Comparison of ENCODE assay signal across 30 cellular contexts in the genomic region with DNA sequence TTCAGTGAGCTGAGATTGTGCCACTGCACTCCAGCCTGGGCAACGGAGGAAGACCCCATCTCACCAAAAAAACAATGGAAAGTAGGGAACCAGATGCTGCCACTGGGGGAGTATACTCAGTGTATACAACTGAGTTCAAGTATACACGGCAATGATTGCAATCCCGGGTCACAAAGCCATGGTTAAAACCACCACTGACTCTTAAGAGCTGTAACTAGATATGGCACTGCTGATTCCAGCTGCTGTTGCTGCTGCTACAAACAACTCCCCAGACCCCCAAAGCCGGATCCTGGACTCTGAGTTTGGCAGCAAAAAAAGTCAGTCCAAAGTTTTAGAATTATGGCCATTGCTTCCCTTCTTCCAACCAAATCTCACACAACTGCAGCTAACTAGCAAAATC.
"Had no signal": no experiment of that assay in that cellular context is flagged by ENCODE, and none has a peak within 500 bp of the region (broad histone marks: within the 10 kb centered on the region; RNA-seq: fewer than 3 reads in every experiment).

No MANE protein-coding gene starts in this region.

- H3K4me1 Mint-ChIP-seq: activated CD4-positive, alpha-beta T cell treated with anti-CD3 and anti-CD28 coated beads, Interleukin-2, amount 10 ng/mL, durations not matched to agents 24 days and 14 days; activated naive CD4-positive, alpha-beta T cell treated with anti-CD3 and anti-CD28 coated beads, Interleukin-2, amount 10 ng/mL, durations not matched to agents 7 days and 5 days; activated naive CD8-positive, alpha-beta T cell treated with anti-CD3 and anti-CD28 coated beads, Interleukin-2, amount 50 U/mL, for 24 hours; mesothelial cell of epicardium; naive thymus-derived CD4-positive, alpha-beta T cell; neural crest cell had no signal

- H3K36me3 ChIP-seq: gastroesophageal sphincter, right atrium auricular region, thoracic aorta, WERI-Rb-1 had no signal

- H3K27ac Mint-ChIP-seq: activated CD4-positive, alpha-beta memory T cell treated with anti-CD3 and anti-CD28 coated beads for 36 hours; activated CD4-positive, alpha-beta T cell treated with anti-CD3 and anti-CD28 coated beads, Interleukin-2, amount 10 ng/mL, durations not matched to agents 24 days and 14 days; activated naive CD4-positive, alpha-beta T cell treated with anti-CD3 and anti-CD28 coated beads, Interleukin-2, amount 10 ng/mL, durations not matched to agents 7 days and 5 days; activated naive CD8-positive, alpha-beta T cell treated with anti-CD3 and anti-CD28 coated beads, Interleukin-2, amount 50 U/mL, for 24 hours; activated T-cell treated with anti-CD3 and anti-CD28 coated beads, Interleukin-2, amount 50 U/mL, for 24 hours; effector memory CD8-positive, alpha-beta T cell; mesothelial cell of epicardium; naive thymus-derived CD4-positive, alpha-beta T cell; T-helper 1 cell treated with Interleukin-12 subunit alpha and Interleukin-12 subunit beta and Interleukin-4 antibody, amounts not matched to agents 30 μg/mL and 1 μg/mL, for 36 hours had no signal

- H3K4me2 ChIP-seq: hepatocyte had no signal

- H3K9me3 Mint-ChIP-seq: activated CD4-positive, alpha-beta memory T cell treated with anti-CD3 and anti-CD28 coated beads for 36 hours; activated CD4-positive, alpha-beta T cell treated with anti-CD3 and anti-CD28 coated beads, Interleukin-2, amount 10 ng/mL, durations not matched to agents 24 days and 14 days; activated naive CD4-positive, alpha-beta T cell treated with anti-CD3 and anti-CD28 coated beads, Interleukin-2, amount 10 ng/mL, durations not matched to agents 7 days and 5 days; activated naive CD8-positive, alpha-beta T cell treated with anti-CD3 and anti-CD28 coated beads, Interleukin-2, amount 50 U/mL, for 24 hours; activated T-cell treated with anti-CD3 and anti-CD28 coated beads, Interleukin-2, amount 50 U/mL, for 24 hours; effector memory CD8-positive, alpha-beta T cell; mesothelial cell of epicardium; neural crest cell; T-helper 1 cell treated with Interleukin-12 subunit alpha and Interleukin-12 subunit beta and Interleukin-4 antibody, amounts not matched to agents 30 μg/mL and 1 μg/mL, for 36 hours had no signal

- ATAC-seq: activated naive CD8-positive, alpha-beta T cell treated with anti-CD3 and anti-CD28 coated beads, Interleukin-2, amount 50 U/mL, for 24 hours; effector memory CD8-positive, alpha-beta T cell; gastroesophageal sphincter; left ventricle myocardium superior; naive thymus-derived CD4-positive, alpha-beta T cell; stimulated activated naive CD8-positive, alpha-beta T cell treated with anti-CD3 and anti-CD28 coated beads, Interleukin-15, Interleukin-2, amounts not matched to agents 100 U/mL and 50 U/mL, for 24 hours had no signal

- H3K27ac ChIP-seq: gastroesophageal sphincter, hepatocyte, parathyroid adenoma, right atrium auricular region, thoracic aorta, WERI-Rb-1 had no signal

- H3K27me3 ChIP-seq: hepatocyte, right atrium auricular region had no signal

- DNase-seq: activated CD4-positive, alpha-beta memory T cell treated with anti-CD3 and anti-CD28 coated beads for 36 hours; activated CD4-positive, alpha-beta T cell treated with anti-CD3 and anti-CD28 coated beads, Interleukin-2, amount 10 ng/mL, durations not matched to agents 24 days and 14 days; activated CD4-positive, CD25-positive, alpha-beta regulatory T cell treated with anti-CD3 and anti-CD28 coated beads, Interleukin-2, amount 50 U/mL, for 72 hours; activated CD8-positive, alpha-beta memory T cell treated with anti-CD3 and anti-CD28 coated beads, Interleukin-2, amount 50 U/mL, for 48 hours; activated gamma-delta T cell; activated naive CD4-positive, alpha-beta T cell treated with anti-CD3 and anti-CD28 coated beads, Interleukin-2, amount 10 ng/mL, durations not matched to agents 7 days and 5 days; activated naive CD8-positive, alpha-beta T cell treated with anti-CD3 and anti-CD28 coated beads, Interleukin-2, amount 50 U/mL, for 24 hours; activated T-cell treated with anti-CD3 and anti-CD28 coated beads, Interleukin-2, amount 50 U/mL, for 24 hours; amygdala; caudate nucleus; cortex of kidney; effector memory CD8-positive, alpha-beta T cell; erythroblast; islet precursor cell; left ventricle myocardium superior; naive thymus-derived CD4-positive, alpha-beta T cell; nucleus accumbens; stimulated activated CD4-positive, alpha-beta T cell treated with anti-CD3 and anti-CD28 coated beads, Interleukin-2, amount 100 ng/mL, for 48 hours; stimulated activated naive CD8-positive, alpha-beta T cell treated with anti-CD3 and anti-CD28 coated beads, Interleukin-15, Interleukin-2, amounts not matched to agents 100 U/mL and 50 U/mL, for 24 hours; T-helper 9 cell; trophoblast cell; WERI-Rb-1 had no signal

- H3K9me3 ChIP-seq: gastroesophageal sphincter, thoracic aorta had no signal

- H3K27me3 Mint-ChIP-seq: activated naive CD8-positive, alpha-beta T cell treated with anti-CD3 and anti-CD28 coated beads, Interleukin-2, amount 50 U/mL, for 24 hours; activated T-cell treated with anti-CD3 and anti-CD28 coated beads, Interleukin-2, amount 50 U/mL, for 24 hours had no signal

- H3K79me2 ChIP-seq: hepatocyte, parathyroid adenoma had no signal

- H3K4me1 ChIP-seq: gastroesophageal sphincter, parathyroid adenoma, right atrium auricular region had no signal

- H3K4me3 Mint-ChIP-seq: activated CD4-positive, alpha-beta memory T cell treated with anti-CD3 and anti-CD28 coated beads for 36 hours; activated CD4-positive, alpha-beta T cell treated with anti-CD3 and anti-CD28 coated beads, Interleukin-2, amount 10 ng/mL, durations not matched to agents 24 days and 14 days; activated naive CD4-positive, alpha-beta T cell treated with anti-CD3 and anti-CD28 coated beads, Interleukin-2, amount 10 ng/mL, durations not matched to agents 7 days and 5 days; activated naive CD8-positive, alpha-beta T cell treated with anti-CD3 and anti-CD28 coated beads, Interleukin-2, amount 50 U/mL, for 24 hours; activated T-cell treated with anti-CD3 and anti-CD28 coated beads, Interleukin-2, amount 50 U/mL, for 24 hours; effector memory CD8-positive, alpha-beta T cell; mesothelial cell of epicardium; naive thymus-derived CD4-positive, alpha-beta T cell; neural crest cell; T-helper 1 cell treated with Interleukin-12 subunit alpha and Interleukin-12 subunit beta and Interleukin-4 antibody, amounts not matched to agents 30 μg/mL and 1 μg/mL, for 36 hours had no signal

- H3K9ac ChIP-seq: parathyroid adenoma had no signal

- H2AFZ ChIP-seq: hepatocyte, parathyroid adenoma had no signal

- H3K4me3 ChIP-seq: gastroesophageal sphincter, hepatocyte, right atrium auricular region, thoracic aorta had no signal

- H3K36me3 Mint-ChIP-seq: activated CD4-positive, alpha-beta memory T cell treated with anti-CD3 and anti-CD28 coated beads for 36 hours; activated naive CD4-positive, alpha-beta T cell treated with anti-CD3 and anti-CD28 coated beads, Interleukin-2, amount 10 ng/mL, durations not matched to agents 7 days and 5 days; mesothelial cell of epicardium; naive thymus-derived CD4-positive, alpha-beta T cell had no signal
